ENCODE assay signal across 8 cellular contexts in the genomic region with DNA sequence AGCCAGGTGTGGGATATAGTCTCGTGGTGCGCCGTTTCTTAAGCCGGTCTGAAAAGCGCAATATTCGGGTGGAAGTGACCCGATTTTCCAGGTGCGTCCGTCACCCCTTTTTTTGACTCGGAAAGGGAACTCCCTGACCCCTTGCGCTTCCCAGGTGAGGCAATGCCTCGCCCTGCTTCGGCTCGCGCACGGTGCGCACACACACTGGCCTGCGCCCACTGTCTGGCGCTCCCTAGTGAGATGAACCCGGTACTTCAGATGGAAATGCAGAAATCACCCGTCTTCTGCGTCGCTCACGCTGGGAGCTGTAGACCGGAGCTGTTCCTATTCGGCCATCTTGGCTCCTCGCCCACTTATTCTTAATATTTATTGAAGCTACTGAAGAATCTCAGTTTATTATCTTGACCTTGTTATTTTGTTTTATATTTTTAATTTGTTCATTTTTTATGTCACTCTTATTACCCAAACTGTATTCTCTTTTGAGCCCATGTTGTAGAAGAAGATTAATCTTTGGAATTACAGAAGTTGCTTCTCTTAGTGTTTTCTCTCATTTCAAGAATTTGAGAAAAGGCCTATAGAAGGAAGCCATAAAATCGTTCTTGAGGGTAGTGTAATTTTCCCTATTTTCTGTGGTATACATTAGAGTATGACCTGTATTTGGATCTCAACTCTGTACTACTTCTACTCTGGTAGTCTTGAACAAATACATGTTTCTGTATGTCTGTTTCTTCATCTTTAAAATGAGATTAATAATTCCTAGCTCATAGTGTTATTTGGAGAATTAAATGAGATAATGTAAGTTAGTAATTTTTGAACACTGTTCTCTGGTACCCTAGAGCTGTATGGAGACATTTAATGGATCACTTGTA.
DNase-seq lines count a peak whose midpoint lies in the region; ATAC-seq and TF ChIP-seq lines count a peak whose summit lies in the region.
"Not testable (repeated sequence)": the region's sequence is repeated elsewhere in the genome, so short reads cannot be mapped to it uniquely, and the experiment has no call there.

No MANE protein-coding gene starts in this region.

- H3K36me3 Mint-ChIP-seq in CD4-positive, alpha-beta T cell (ENCODE audit: low read depth): peaks cover 34% of the 10 kb centered on the region
- H3K36me3 Mint-ChIP-seq in IgD-negative memory B cell: not testable (repeated sequence)
- H3K36me3 Mint-ChIP-seq in naive thymus-derived CD8-positive, alpha-beta T cell: peaks cover 0 to 15% (median 11%) of the 10 kb centered on the region in 3 donors
- H3K36me3 Mint-ChIP-seq in stimulated activated effector memory CD8-positive, alpha-beta T cell treated with anti-CD3 and anti-CD28 coated beads, Interleukin-12 subunit alpha, Interleukin-12 subunit beta, amount 100 ng/mL, for 72 hours: peaks cover 17% of the 10 kb centered on the region

- not testable (repeated sequence) for H4K20me1 ChIP-seq in OCI-LY7 (ENCODE audit: insufficient read depth, low read length)

- H3K4me3 ChIP-seq in OCI-LY7 (ENCODE audit: low read depth, low read length, poor library complexity, severe bottlenecking) (peak overlapping the region; percentile 64), iPS-11a (ENCODE audit: low read depth, low read length) (peak overlapping the region; percentile 35)
- not testable (repeated sequence) for H3K4me3 ChIP-seq in effector memory CD4-positive, alpha-beta T cell (ENCODE audit: insufficient read depth, low read depth, low read length, poor library complexity, severe bottlenecking)

- H3K27me3 ChIP-seq in CD4-positive, alpha-beta T cell (ENCODE audit: control insufficient read depth, insufficient read depth, low read length); effector memory CD4-positive, alpha-beta T cell (replicated peaks; ENCODE audit: control insufficient read depth, insufficient read depth, low read length, poor library complexity, severe bottlenecking): not testable (repeated sequence)

- peak overlapping the region; percentile 38 for H3K27ac ChIP-seq in CD4-positive, alpha-beta T cell (ENCODE audit: low read depth, low read length)
- H3K27ac ChIP-seq in OCI-LY7 (ENCODE audit: low read depth, low read length, poor library complexity, severe bottlenecking): peak overlapping the region; percentile 75
- H3K27ac ChIP-seq in effector memory CD4-positive, alpha-beta T cell (ENCODE audit: insufficient read depth, low read length, poor library complexity, severe bottlenecking): peak overlapping the region; percentile 43

- ATAC-seq in CD4-positive, alpha-beta T cell (ENCODE audit: poor library complexity); stimulated activated effector memory CD8-positive, alpha-beta T cell treated with anti-CD3 and anti-CD28 coated beads, Interleukin-12 subunit alpha, Interleukin-12 subunit beta, amount 100 ng/mL, for 72 hours: not testable (repeated sequence)
- peak in 1 of 2 donors; percentile 30 for ATAC-seq in naive thymus-derived CD8-positive, alpha-beta T cell

- CTCF ChIA-PET in CD4-positive, alpha-beta T cell (lab: Charles Lee); OCI-LY7 (lab: Charles Lee; ENCODE audit: unreplicated experiment): not testable (repeated sequence)

- not testable (repeated sequence) for TF ChIP-seq CTCF in CD4-positive, alpha-beta T cell (IDR thresholded peaks at IDR 0.05)
- 0 out of 2 replicates have a peak, but pooled peaks have one; percentile 20 for TF ChIP-seq CTCF in OCI-LY7 (conservative IDR thresholded peaks at IDR 0.05; ENCODE audit: low read length)

- H3K4me2 ChIP-seq in OCI-LY7 (ENCODE audit: low read length): peak overlapping the region; percentile 66

- peak in 5 of 10 experiments; percentile 0 to 35 (median 2) for DNase-seq in CD4-positive, alpha-beta T cell
- peak; percentile 38 for DNase-seq in OCI-LY7 (ENCODE audit: low spot score)
- peak; percentile 14 for DNase-seq in activated naive CD4-positive, alpha-beta T cell treated with Interleukin-2 at 50 U/mL for 16 hours
- peak in 1 of 3 donors; percentile 0 for DNase-seq in effector memory CD4-positive, alpha-beta T cell
- DNase-seq in naive thymus-derived CD8-positive, alpha-beta T cell: peak in 6 of 10 donors; percentile 18 to 69 (median 58)
- peak in 1 of 2 donors; percentile 55 for DNase-seq in stimulated activated effector memory CD8-positive, alpha-beta T cell treated with anti-CD3 and anti-CD28 coated beads, Interleukin-12 subunit alpha, Interleukin-12 subunit beta, amount 100 ng/mL, for 72 hours (ENCODE audit: low spot score in 2 of 2)

- peak overlapping the region; percentile 48 for H3K4me3 Mint-ChIP-seq in CD4-positive, alpha-beta T cell
- H3K4me3 Mint-ChIP-seq in IgD-negative memory B cell: peak overlapping the region in 3 of 4 donors; percentile 69 to 94 (median 88)
- peak overlapping the region in 9 of 10 donors; percentile 22 to 87 (median 71) for H3K4me3 Mint-ChIP-seq in naive thymus-derived CD8-positive, alpha-beta T cell
- peak overlapping the region; percentile 18 for H3K4me3 Mint-ChIP-seq in stimulated activated effector memory CD8-positive, alpha-beta T cell treated with anti-CD3 and anti-CD28 coated beads, Interleukin-12 subunit alpha, Interleukin-12 subunit beta, amount 100 ng/mL, for 72 hours

- H3K9me2 ChIP-seq in OCI-LY7 (ENCODE audit: insufficient read depth, low read length): not testable (repeated sequence)

- H3K9me3 ChIP-seq in CD4-positive, alpha-beta T cell (ENCODE audit: control insufficient read depth, low read length); OCI-LY7 (ENCODE audit: low read length); effector memory CD4-positive, alpha-beta T cell (ENCODE audit: control insufficient read depth, low read length): not testable (repeated sequence)

- not testable (repeated sequence) for H3K4me1 ChIP-seq in OCI-LY7 (ENCODE audit: insufficient read depth, low read length, poor library complexity, severe bottlenecking); effector memory CD4-positive, alpha-beta T cell (ENCODE audit: control insufficient read depth, insufficient read depth, low read length, poor library complexity, severe bottlenecking)

- H3K9me3 Mint-ChIP-seq in CD4-positive, alpha-beta T cell; IgD-negative memory B cell; naive thymus-derived CD8-positive, alpha-beta T cell; stimulated activated effector memory CD8-positive, alpha-beta T cell treated with anti-CD3 and anti-CD28 coated beads, Interleukin-12 subunit alpha, Interleukin-12 subunit beta, amount 100 ng/mL, for 72 hours: not testable (repeated sequence)

- POLR2A ChIA-PET in CD4-positive, alpha-beta T cell (lab: Charles Lee): not testable (repeated sequence)
- POLR2A ChIA-PET in OCI-LY7 (lab: Charles Lee): interaction anchor here (0.8 to 1.9 kb wide), 3 partner anchors 11 to 68 kb away, joined by 3 to 7 read pairs (median 5); a partner anchor contains a TSS
- POLR2A ChIA-PET in naive thymus-derived CD8-positive, alpha-beta T cell (lab: Charles Lee): interaction anchor here (0.6 to 1.5 kb wide), 2 partner anchors 42 to 68 kb away, joined by 3 read pairs; a partner anchor contains a TSS

- H3K79me2 ChIP-seq in OCI-LY7 (ENCODE audit: insufficient read depth, low read depth, low read length): not testable (repeated sequence)

- intact Hi-C loops in CD4-positive, alpha-beta T cell (cut with DNase I, micrococcal nuclease); OCI-LY7 (cut with micrococcal nuclease; ENCODE audit: unreplicated experiment): not testable (repeated sequence)

- peak overlapping the region; percentile 63; the same call in 1 of the 2 replicates for H2AFZ ChIP-seq in OCI-LY7 (ENCODE audit: low read length)

- TSS peak; percentile 55 for BruUV-seq in OCI-LY7 (replicated peaks; lab: Mats Ljungman, UMichigan)

- H3K4me1 Mint-ChIP-seq in CD4-positive, alpha-beta T cell (ENCODE audit: low read depth); IgD-negative memory B cell; naive thymus-derived CD8-positive, alpha-beta T cell; stimulated activated effector memory CD8-positive, alpha-beta T cell treated with anti-CD3 and anti-CD28 coated beads, Interleukin-12 subunit alpha, Interleukin-12 subunit beta, amount 100 ng/mL, for 72 hours: not testable (repeated sequence)

- not testable (repeated sequence) for H3K27me3 Mint-ChIP-seq in CD4-positive, alpha-beta T cell; IgD-negative memory B cell; naive thymus-derived CD8-positive, alpha-beta T cell

- H3K36me3 ChIP-seq in OCI-LY7 (ENCODE audit: insufficient read depth, low read length): peaks cover 16% of the 10 kb centered on the region; the same call in 1 of the 2 replicates
- H3K36me3 ChIP-seq in effector memory CD4-positive, alpha-beta T cell (ENCODE audit: control insufficient read depth, insufficient read depth, low read length): not testable (repeated sequence)

- H3K27ac Mint-ChIP-seq in CD4-positive, alpha-beta T cell: peak overlapping the region; percentile 79
- H3K27ac Mint-ChIP-seq in IgD-negative memory B cell: peak overlapping the region; percentile 39 to 97 (median 85)
- peak overlapping the region in 9 of 10 donors; percentile 76 to 95 (median 90) for H3K27ac Mint-ChIP-seq in naive thymus-derived CD8-positive, alpha-beta T cell
- peak overlapping the region; percentile 43 for H3K27ac Mint-ChIP-seq in stimulated activated effector memory CD8-positive, alpha-beta T cell treated with anti-CD3 and anti-CD28 coated beads, Interleukin-12 subunit alpha, Interleukin-12 subunit beta, amount 100 ng/mL, for 72 hours

Comparison
In these comparisons a context has a peak if more than half of its experiments do, and no peak if none do; other contexts are left out.
1. H3K4me3 Mint-ChIP-seq: peak in every context shown above with its lines; median percentile 88 in IgD-negative memory B cell; 71 in naive thymus-derived CD8-positive, alpha-beta T cell; 48 in CD4-positive, alpha-beta T cell; 18 in stimulated activated effector memory CD8-positive, alpha-beta T cell treated with anti-CD3 and anti-CD28 coated beads, Interleukin-12 subunit alpha, Interleukin-12 subunit beta, amount 100 ng/mL, for 72 hours.